ENCODE assay signal across 8 cellular contexts in the genomic region with DNA sequence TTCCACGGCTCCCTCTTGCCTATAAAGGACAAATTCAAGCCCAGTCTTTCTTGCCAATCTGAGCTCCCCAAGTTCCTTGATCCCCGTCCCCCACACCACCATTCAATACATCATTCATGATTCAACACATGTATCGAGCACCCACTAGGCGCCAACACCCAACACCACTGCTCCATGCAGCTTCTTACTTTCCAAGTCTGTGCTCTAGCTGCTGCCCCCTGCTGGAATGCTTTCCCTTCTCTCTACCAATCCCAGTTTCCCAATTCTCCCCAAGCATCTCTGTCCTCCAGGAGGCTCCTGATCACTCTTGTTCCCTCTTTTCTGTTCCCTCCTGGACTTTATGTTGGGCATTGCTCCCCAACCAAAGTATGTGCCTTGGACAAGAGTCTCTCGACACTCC.
DNase-seq lines count a peak whose midpoint lies in the region; ATAC-seq and TF ChIP-seq lines count a peak whose summit lies in the region.

No MANE protein-coding gene starts in this region.

- H3K27me3 Mint-ChIP-seq in brain (no peaks in the 10 kb centered on the region), nephron (ENCODE audit: low read depth) (peaks cover 6% of the 10 kb centered on the region)
- H3K27me3 Mint-ChIP-seq in activated naive CD8-positive, alpha-beta T cell treated with anti-CD3 and anti-CD28 coated beads, Interleukin-2, amount 50 U/mL, for 24 hours, result no peaks in the 10 kb centered on the region

- POLR2A ChIA-PET in HEK293T (lab: Yijun Ruan, JAX), result no interaction called here

- H3K27ac Mint-ChIP-seq in brain (peak overlapping the region in 4 of 5 experiments; percentile 26 to 48 (median 38)), nephron (peak overlapping the region in 2 of 3 experiments; percentile 33 to 95)
- H3K27ac Mint-ChIP-seq in activated naive CD8-positive, alpha-beta T cell treated with anti-CD3 and anti-CD28 coated beads, Interleukin-2, amount 50 U/mL, for 24 hours, result no peak overlapping the region

- H3K4me1 Mint-ChIP-seq in brain (peaks cover 78% of the 10 kb centered on the region), nephron (peaks cover 76% of the 10 kb centered on the region)
- H3K4me1 Mint-ChIP-seq in activated naive CD8-positive, alpha-beta T cell treated with anti-CD3 and anti-CD28 coated beads, Interleukin-2, amount 50 U/mL, for 24 hours, result peaks cover 16% of the 10 kb centered on the region

- ATAC-seq in GM21447 (IDR thresholded peaks at IDR 0.05; ENCODE audit: unreplicated experiment) (no peak), GM21423 (IDR thresholded peaks at IDR 0.05; ENCODE audit: unreplicated experiment) (no peak), HG03095 (IDR thresholded peaks at IDR 0.05; ENCODE audit: unreplicated experiment) (no peak)
- no peak for ATAC-seq in activated naive CD8-positive, alpha-beta T cell treated with anti-CD3 and anti-CD28 coated beads, Interleukin-2, amount 50 U/mL, for 24 hours

- CTCF ChIA-PET in HEK293T (lab: Yijun Ruan, JAX), result interaction anchor here (0.9 to 3.9 kb wide), 4 partner anchors 9 to 68 kb away, joined by 3 to 19 read pairs (median 4); no protein-coding TSS in a partner anchor

- H3K36me3 Mint-ChIP-seq in brain, result no peaks in the 10 kb centered on the region
- no peaks in the 10 kb centered on the region for H3K36me3 Mint-ChIP-seq in nephron (ENCODE audit: low read depth)
- no peaks in the 10 kb centered on the region for H3K36me3 Mint-ChIP-seq in activated naive CD8-positive, alpha-beta T cell treated with anti-CD3 and anti-CD28 coated beads, Interleukin-2, amount 50 U/mL, for 24 hours (ENCODE audit: low read depth)

- H3K9me3 Mint-ChIP-seq in brain (no peaks in the 10 kb centered on the region), nephron (no peaks in the 10 kb centered on the region)
- no peaks in the 10 kb centered on the region for H3K9me3 Mint-ChIP-seq in activated naive CD8-positive, alpha-beta T cell treated with anti-CD3 and anti-CD28 coated beads, Interleukin-2, amount 50 U/mL, for 24 hours

- H3K4me3 Mint-ChIP-seq in brain, result peak overlapping the region in 1 of 5 experiments; percentile 36
- H3K4me3 Mint-ChIP-seq in nephron, result peak overlapping the region in 1 of 3 experiments; percentile 10
- no peak overlapping the region for H3K4me3 Mint-ChIP-seq in activated naive CD8-positive, alpha-beta T cell treated with anti-CD3 and anti-CD28 coated beads, Interleukin-2, amount 50 U/mL, for 24 hours

- DNase-seq in Caki2 (ENCODE audit: low read depth) (peak; percentile 22), HEK293T (ENCODE audit: extremely low spot score) (peak; percentile 70)
- DNase-seq in activated naive CD8-positive, alpha-beta T cell treated with anti-CD3 and anti-CD28 coated beads, Interleukin-2, amount 50 U/mL, for 24 hours, result no peak

- peak; percentile 28 to 41 for TF ChIP-seq CTCF in brain (conservative IDR thresholded peaks at IDR 0.05)
- peak in 2 of 3 experiments; percentile 12 to 31 for TF ChIP-seq CTCF in nephron (IDR thresholded peaks at IDR 0.05; ENCODE audit: unreplicated experiment in 3 of 3)

- in situ Hi-C loops in Caki2 (cut with HindIII; ENCODE audit: low pct_unique_long_range_greater_than_20kb, low sequenced_read_pairs), result no loop called here

TF ChIP-seq in HEK293T, 16 proteins besides CTCF, POLR2A, EP300 and RAD21:
- TF ChIP-seq SUZ12 (IDR thresholded peaks at IDR 0.05) (no peak), SP1 (IDR thresholded peaks at IDR 0.05) (no peak)
- TF ChIP-seq, protein P1, sequence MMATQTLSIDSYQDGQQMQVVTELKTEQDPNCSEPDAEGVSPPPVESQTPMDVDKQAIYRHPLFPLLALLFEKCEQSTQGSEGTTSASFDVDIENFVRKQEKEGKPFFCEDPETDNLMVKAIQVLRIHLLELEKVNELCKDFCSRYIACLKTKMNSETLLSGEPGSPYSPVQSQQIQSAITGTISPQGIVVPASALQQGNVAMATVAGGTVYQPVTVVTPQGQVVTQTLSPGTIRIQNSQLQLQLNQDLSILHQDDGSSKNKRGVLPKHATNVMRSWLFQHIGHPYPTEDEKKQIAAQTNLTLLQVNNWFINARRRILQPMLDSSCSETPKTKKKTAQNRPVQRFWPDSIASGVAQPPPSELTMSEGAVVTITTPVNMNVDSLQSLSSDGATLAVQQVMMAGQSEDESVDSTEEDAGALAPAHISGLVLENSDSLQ (IDR thresholded peaks at IDR 0.05), result no peak
